Comparison of ENCODE assay signal across 8 cellular contexts in the genomic region with DNA sequence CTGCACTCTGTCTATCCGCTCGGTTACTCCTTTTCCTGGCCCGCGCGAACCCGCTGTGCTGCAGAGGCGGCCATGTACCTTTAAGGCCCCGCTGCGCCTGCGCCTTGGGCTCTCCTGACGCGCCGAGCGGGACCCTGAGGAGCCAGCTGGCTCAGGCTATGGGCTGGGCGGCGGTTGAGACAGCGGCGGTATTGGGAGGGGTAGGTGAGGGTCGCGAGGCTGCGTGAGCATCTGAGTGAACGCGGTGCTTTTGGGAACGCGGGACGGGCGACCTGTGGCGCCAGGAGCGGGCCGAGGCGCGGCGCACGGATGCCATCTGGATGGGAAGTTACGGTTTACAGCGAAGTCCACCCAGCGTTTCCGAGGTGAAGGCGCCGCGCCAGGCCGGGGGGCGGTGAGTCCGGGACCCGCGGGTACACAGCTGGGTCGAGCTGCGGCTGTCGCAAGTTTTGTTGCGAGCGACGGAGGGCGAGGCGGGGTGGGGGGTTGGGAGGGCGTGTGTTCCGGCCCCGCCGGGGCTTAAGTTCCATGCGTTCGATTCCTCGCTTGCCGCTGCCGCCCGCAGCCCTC. TPM values are rescaled to one million over a fixed set of nuclear protein-coding genes. Genes with fewer than 3 reads are reported as not detected.
DNase-seq lines count a peak whose midpoint lies in the region; ATAC-seq and TF ChIP-seq lines count a peak whose summit lies in the region.
"Not testable (repeated sequence)": the region's sequence is repeated elsewhere in the genome, so short reads cannot be mapped to it uniquely, and the experiment has no call there.

A gene with protein sequence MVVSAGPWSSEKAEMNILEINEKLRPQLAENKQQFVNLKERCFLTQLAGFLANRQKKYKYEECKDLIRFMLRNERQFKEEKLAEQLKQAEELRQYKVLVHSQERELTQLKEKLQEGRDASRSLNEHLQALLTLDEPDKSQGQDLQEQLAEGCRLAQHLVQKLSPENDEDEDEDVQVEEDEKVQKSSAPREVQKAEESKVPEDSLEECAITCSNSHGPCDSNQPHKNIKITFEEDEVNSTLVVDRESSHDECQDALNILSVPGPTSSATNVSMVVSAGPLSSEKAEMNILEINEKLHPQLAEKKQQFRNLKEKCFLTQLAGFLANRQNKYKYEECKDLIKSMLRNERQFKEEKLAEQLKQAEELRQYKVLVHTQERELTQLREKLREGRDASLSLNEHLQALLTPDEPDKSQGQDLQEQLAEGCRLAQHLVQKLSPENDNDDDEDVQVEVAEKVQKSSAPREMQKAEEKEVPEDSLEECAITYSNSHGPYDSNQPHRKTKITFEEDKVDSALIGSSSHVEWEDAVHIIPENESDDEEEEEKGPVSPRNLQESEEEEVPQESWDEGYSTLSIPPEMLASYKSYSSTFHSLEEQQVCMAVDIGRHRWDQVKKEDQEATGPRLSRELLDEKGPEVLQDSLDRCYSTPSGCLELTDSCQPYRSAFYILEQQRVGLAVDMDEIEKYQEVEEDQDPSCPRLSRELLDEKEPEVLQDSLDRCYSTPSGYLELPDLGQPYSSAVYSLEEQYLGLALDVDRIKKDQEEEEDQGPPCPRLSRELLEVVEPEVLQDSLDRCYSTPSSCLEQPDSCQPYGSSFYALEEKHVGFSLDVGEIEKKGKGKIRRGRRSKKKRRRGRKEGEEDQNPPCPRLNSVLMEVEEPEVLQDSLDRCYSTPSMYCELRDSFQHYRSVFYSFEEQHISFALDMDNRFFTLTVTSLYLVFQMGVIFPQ (plus strand): TSS at position 125 of the 570 bp plus-strand sequence. CDS start 21,488 bp downstream, outside the sequence.

- not testable (repeated sequence) for H3K36me3 Mint-ChIP-seq in endodermal cell (ENCODE audit: low read depth)

- H3K23ac ChIP-seq in mesenchymal stem cell (ENCODE audit: low read length in 2 of 2) = not testable (repeated sequence)

- H3K4me3 Mint-ChIP-seq in endodermal cell = peak within 1 kb of the TSS; percentile 56

- not testable (repeated sequence) for TF ChIP-seq CTCF in Peyer's patch (IDR thresholded peaks at IDR 0.05); endodermal cell (conservative IDR thresholded peaks at IDR 0.05)

- not testable (repeated sequence) for H4K91ac ChIP-seq in mesenchymal stem cell (ENCODE audit: low read length)

- peak within 1 kb of the TSS; percentile 11 for H3K27ac Mint-ChIP-seq in endodermal cell

- H3K27me3 Mint-ChIP-seq in endodermal cell (ENCODE audit: insufficient read depth) = peaks cover 14% of the 10 kb centered on the region

- H3K18ac ChIP-seq in mesenchymal stem cell (ENCODE audit: low read depth in 1 of 2, low read length in 2 of 2) = peak within 1 kb of the TSS in 1 of 2 experiments; percentile 52

- H2BK120ac ChIP-seq in mesenchymal stem cell (ENCODE audit: low read depth, low read length) = not testable (repeated sequence)

- not testable (repeated sequence) for TF ChIP-seq POLR2A in Peyer's patch (IDR thresholded peaks at IDR 0.05)

- H2AFZ ChIP-seq in mesenchymal stem cell (ENCODE audit: low read depth, low read length) = peak within 1 kb of the TSS; percentile 39

- H3K14ac ChIP-seq in mesenchymal stem cell (ENCODE audit: low read length in 2 of 2) = not testable (repeated sequence)

- H3K27ac ChIP-seq in BLaER1 = 0 out of 2 replicates have a peak within 1 kb of the TSS, but pooled peaks have one; percentile 44
- peak within 1 kb of the TSS; percentile 35 to 81 (median 73) for H3K27ac ChIP-seq in Peyer's patch
- H3K27ac ChIP-seq in endodermal cell (ENCODE audit: low read depth, low read length); mesenchymal stem cell (ENCODE audit: low read length, poor library complexity, severe bottlenecking): not testable (repeated sequence)

- not testable (repeated sequence) for H2BK5ac ChIP-seq in mesenchymal stem cell (ENCODE audit: low read depth, low read length, poor library complexity, severe bottlenecking)

- not testable (repeated sequence) for H3K27me3 ChIP-seq in BLaER1; Peyer's patch; endodermal cell (ENCODE audit: control insufficient read depth, insufficient read depth, low read length, poor library complexity, severe bottlenecking); mesenchymal stem cell (ENCODE audit: control insufficient read depth in 1 of 2, insufficient read depth in 1 of 2, low read length in 2 of 2)

- not testable (repeated sequence) for H3K9me3 Mint-ChIP-seq in endodermal cell

- not testable (repeated sequence) for H3K4me1 ChIP-seq in BLaER1; Peyer's patch; endodermal cell (ENCODE audit: control insufficient read depth, insufficient read depth, low read length); mesenchymal stem cell (ENCODE audit: control insufficient read depth, insufficient read depth, low read depth, low read length)

- H2BK12ac ChIP-seq in mesenchymal stem cell (ENCODE audit: low read length in 2 of 2) = not testable (repeated sequence)

- H3K4me3 ChIP-seq in BLaER1 = peak within 1 kb of the TSS; percentile 70
- peak within 1 kb of the TSS; percentile 59 to 68 (median 60) for H3K4me3 ChIP-seq in Peyer's patch
- H3K4me3 ChIP-seq in endodermal cell (ENCODE audit: low read length) = peak within 1 kb of the TSS; percentile 86
- peak within 1 kb of the TSS; percentile 61 to 78 for H3K4me3 ChIP-seq in mesenchymal stem cell (ENCODE audit: insufficient read depth in 1 of 2, low read depth in 1 of 2, low read length in 2 of 2)

- not testable (repeated sequence) for H3K36me3 ChIP-seq in BLaER1; Peyer's patch; endodermal cell (ENCODE audit: control insufficient read depth, insufficient read depth, low read length); mesenchymal stem cell (ENCODE audit: control insufficient read depth in 1 of 2, insufficient read depth in 2 of 2, low read depth in 1 of 2, low read length in 2 of 2)

- H2AK5ac ChIP-seq in mesenchymal stem cell (ENCODE audit: low read length, severe bottlenecking) = not testable (repeated sequence)

- H3K9me3 ChIP-seq in BLaER1; Peyer's patch; endodermal cell (ENCODE audit: control insufficient read depth, low read length); mesenchymal stem cell (ENCODE audit: control insufficient read depth, low read length): not testable (repeated sequence)

- not testable (repeated sequence) for H4K8ac ChIP-seq in mesenchymal stem cell (ENCODE audit: low read length)

- H3K4me1 Mint-ChIP-seq in endodermal cell = not testable (repeated sequence)

- not testable (repeated sequence) for H3K4ac ChIP-seq in mesenchymal stem cell (ENCODE audit: low read depth in 1 of 2, low read length in 2 of 2)

- WGBS in endodermal cell (ENCODE audit: insufficient coverage in 1 of 2, insufficient read length in 1 of 2), 2 experiments = 0% methylated on average over 39 of the region's 64 CpGs; no CpG with 5 or more reads in 1 of the 2 experiments
- WGBS in mesenchymal stem cell = no CpG with 5 or more reads among the region's 64 CpGs

- peak; percentile 66 to 89 (median 79) for DNase-seq in Peyer's patch
- peak; percentile 51 for DNase-seq in activated T-cell treated with anti-CD3 and anti-CD28 coated beads for 1 hour (ENCODE audit: low read depth)
- peak; percentile 83 for DNase-seq in endodermal cell
- DNase-seq in mesenchymal stem cell = peak; percentile 63
- peak; percentile 58 to 59 for DNase-seq in stimulated activated CD4-positive, alpha-beta T cell treated with anti-CD3 and anti-CD28 coated beads, Interleukin-4, amount 100 ng/mL, for 48 hours (ENCODE audit: low read depth in 2 of 2)

- not testable (repeated sequence) for H2BK15ac ChIP-seq in mesenchymal stem cell (ENCODE audit: low read depth, poor library complexity, severe bottlenecking)

- H3K4me2 ChIP-seq in BLaER1 (peak within 1 kb of the TSS; percentile 69), mesenchymal stem cell (ENCODE audit: low read length, poor library complexity, severe bottlenecking) (peak within 1 kb of the TSS; percentile 66)

- not testable (repeated sequence) for H3K79me1 ChIP-seq in mesenchymal stem cell (replicated peaks; ENCODE audit: low read length, poor library complexity, severe bottlenecking)

- H3K9ac ChIP-seq in BLaER1 = peak within 1 kb of the TSS; percentile 72
- H3K9ac ChIP-seq in endodermal cell (ENCODE audit: extremely low read depth, low read length, poor library complexity, severe bottlenecking) = not testable (repeated sequence)
- H3K9ac ChIP-seq in mesenchymal stem cell (ENCODE audit: low read length) = peak within 1 kb of the TSS; percentile 82

- not testable (repeated sequence) for H4K20me1 ChIP-seq in BLaER1

- ATAC-seq in GM21390 (IDR thresholded peaks at IDR 0.05; ENCODE audit: unreplicated experiment) (peak; percentile 99), HG03571 (IDR thresholded peaks at IDR 0.05; ENCODE audit: unreplicated experiment) (peak; percentile 98)

RNA-seq across cellular contexts. Expression of the gene that starts here (rescaled TPM):
- 10 to 100 TPM in 2 of 4 donors, 1 to 10 TPM in 2; 3.5 to 48.7 (median 9.1) TPM for total RNA-seq in Peyer's patch
- 10 to 100 TPM; 15.8 to 21.5 TPM for total RNA-seq in endodermal cell
- polyA plus RNA-seq in endodermal cell (2013, experiment 1 of 2) = 8.4 TPM
- 8.4 TPM for polyA plus RNA-seq in endodermal cell (2013, experiment 2 of 2)
- 10.9 TPM for polyA plus RNA-seq in mesenchymal stem cell (2013, experiment 1 of 2)
- polyA plus RNA-seq in mesenchymal stem cell (2013, experiment 2 of 2) = 10.3 TPM
